Comparison of ENCODE assay signal across 23 cellular contexts in genomic region chr4:38979081-38979480, GRCh38. TPM values are rescaled to one million over a fixed set of nuclear protein-coding genes. Genes with fewer than 3 reads are reported as not detected.
A peak's percentile ranks its signal among the peaks of the same experiment; 100 is the strongest.
DNase-seq lines count a peak whose midpoint lies in the region; ATAC-seq, FAIRE-seq and TF ChIP-seq lines count a peak whose summit lies in the region.
"Had no signal": no experiment of that assay in that cellular context is flagged by ENCODE, and none has a peak within 500 bp of the region (broad histone marks: within the 10 kb centered on the region; RNA-seq: fewer than 3 reads in every experiment).

No MANE protein-coding gene starts in this region.

- FAIRE-seq in D721Med (lab: Jason Lieb, UNC), result no peak
- FAIRE-seq: A549, G401.6, GM12891, K562 had no signal

- H3K79me1 ChIP-seq in neuronal stem cell (ENCODE audit: low read depth, low read length), result no peaks in the 10 kb centered on the region

- H2BK12ac ChIP-seq in neuronal stem cell (ENCODE audit: low read length), result no peak overlapping the region

- peaks cover 6 to 7% of the 10 kb centered on the region in 2 donors for H3K4me1 ChIP-seq in neuronal stem cell (ENCODE audit: control insufficient read depth in 2 of 2, insufficient read depth in 1 of 2, low read depth in 1 of 2, low read length in 2 of 2)
- H3K4me1 ChIP-seq: A549 had no signal

- peak overlapping the region; percentile 50 for H3K18ac ChIP-seq in neuronal stem cell (ENCODE audit: low read length)

- no peak overlapping the region for H2BK5ac ChIP-seq in neuronal stem cell (ENCODE audit: low read length)

- no peak overlapping the region for H3K9ac ChIP-seq in neuronal stem cell (ENCODE audit: low read depth, low read length, poor library complexity)
- H3K9ac ChIP-seq: BLaER1 had no signal

- H3K4me3 Mint-ChIP-seq in activated T-cell treated with anti-CD3 and anti-CD28 coated beads, Interleukin-2, amount 50 U/mL, for 72 hours, result no peak overlapping the region
- H3K4me3 Mint-ChIP-seq in CD4-positive, alpha-beta T cell, result no peak overlapping the region
- H3K4me3 Mint-ChIP-seq: CD14-positive monocyte; CD8-positive, alpha-beta T cell had no signal

- no peak overlapping the region for H4K8ac ChIP-seq in neuronal stem cell (ENCODE audit: low read depth, low read length)

- no peaks in the 10 kb centered on the region for H3K27me3 Mint-ChIP-seq in activated T-cell treated with anti-CD3 and anti-CD28 coated beads, Interleukin-2, amount 50 U/mL, for 72 hours (ENCODE audit: low read depth)
- H3K27me3 Mint-ChIP-seq in CD4-positive, alpha-beta T cell, result no peaks in the 10 kb centered on the region

- H3K36me3 Mint-ChIP-seq in activated T-cell treated with anti-CD3 and anti-CD28 coated beads, Interleukin-2, amount 50 U/mL, for 72 hours (ENCODE audit: insufficient read depth in 2 of 2), result peaks cover 16 to 40% of the 10 kb centered on the region in 2 donors
- H3K36me3 Mint-ChIP-seq in CD4-positive, alpha-beta T cell (ENCODE audit: low read depth), result peaks cover 52% of the 10 kb centered on the region

- CTCF ChIA-PET in CD4-positive, alpha-beta T cell (lab: Charles Lee), result no interaction called here

- no peaks in the 10 kb centered on the region for H3K9me3 Mint-ChIP-seq in activated T-cell treated with anti-CD3 and anti-CD28 coated beads, Interleukin-2, amount 50 U/mL, for 72 hours
- H3K9me3 Mint-ChIP-seq in CD4-positive, alpha-beta T cell, result no peaks in the 10 kb centered on the region
- H3K9me3 Mint-ChIP-seq: CD8-positive, alpha-beta T cell had no signal

- H3K27ac ChIP-seq in neuronal stem cell (replicated peaks; ENCODE audit: low read length), result no peak overlapping the region
- H3K27ac ChIP-seq in CD4-positive, alpha-beta T cell (ENCODE audit: low read depth, low read length), result no peak overlapping the region
- H3K27ac ChIP-seq: 22Rv1, A549, BLaER1, HL-60 had no signal

- WGBS in neuronal stem cell (ENCODE audit: extremely low coverage in 2 of 2, insufficient read length in 2 of 2, insufficient replicate concordance in 1 of 2), 2 donors, result no CpG with 5 or more reads among the region's 4 CpGs

- H3K9me3 ChIP-seq in neuronal stem cell (replicated peaks in 1 of 2; ENCODE audit: control insufficient read depth in 2 of 2, insufficient read depth in 1 of 2, low read depth in 1 of 2, low read length in 2 of 2), result no peaks in the 10 kb centered on the region
- no peaks in the 10 kb centered on the region for H3K9me3 ChIP-seq in CD4-positive, alpha-beta T cell (ENCODE audit: control insufficient read depth, low read length)
- H3K9me3 ChIP-seq: A549, BLaER1, HAP-1 had no signal

- no peak overlapping the region for H2BK120ac ChIP-seq in neuronal stem cell (ENCODE audit: low read depth, low read length)

- DNase-seq in activated T-cell treated with anti-CD3 and anti-CD28 coated beads, Interleukin-2, amount 50 U/mL, for 72 hours, result no peak
- DNase-seq in activated T-cell treated with anti-CD3 and anti-CD28 coated beads for 4 hours, result no peak
- peak; percentile 76 for DNase-seq in cerebellar cortex (ENCODE audit: low spot score)
- no peak for DNase-seq in neuronal stem cell (ENCODE audit: low spot score)
- DNase-seq in D721Med (ENCODE audit: insufficient read length, low spot score), result no peak
- no peak for DNase-seq in germinal center (ENCODE audit: low spot score)
- no peak for DNase-seq in CD4-positive, alpha-beta T cell
- DNase-seq: AML-193; Calu3; CD8-positive, alpha-beta T cell; DMS 273 treated with DMSO at 0.1 percent for 48 hours; DMS53; DND-41; EL had no signal

- H2AK5ac ChIP-seq in neuronal stem cell (ENCODE audit: low read depth, low read length), result no peak overlapping the region

- no peak overlapping the region for H2BK15ac ChIP-seq in neuronal stem cell (ENCODE audit: low read length)

- intact Hi-C loops in CD4-positive, alpha-beta T cell (cut with DNase I, micrococcal nuclease), result no loop called here

- H3K4me3 ChIP-seq in neuronal stem cell (ENCODE audit: low read length in 2 of 2), result no peak overlapping the region
- H3K4me3 ChIP-seq: A549, BLaER1, HAP-1, K562 had no signal

- H4K91ac ChIP-seq in neuronal stem cell (ENCODE audit: low read depth, low read length, poor library complexity), result no peak overlapping the region

- no peak for ATAC-seq in activated T-cell treated with anti-CD3 and anti-CD28 coated beads, Interleukin-2, amount 50 U/mL, for 72 hours (replicated peaks in 1 of 2)
- no peak for ATAC-seq in CD4-positive, alpha-beta T cell (ENCODE audit: poor library complexity)
- ATAC-seq: A549; CD8-positive, alpha-beta T cell; K562 had no signal

- H2AFZ ChIP-seq in neuronal stem cell (ENCODE audit: low read length), result no peak overlapping the region

- peak overlapping the region; percentile 11 for H3K14ac ChIP-seq in neuronal stem cell (ENCODE audit: low read length)

- no peak for TF ChIP-seq CTCF in D721Med (IDR thresholded peaks at IDR 0.05; ENCODE audit: insufficient read depth, missing control alignments)
- TF ChIP-seq CTCF in CD4-positive, alpha-beta T cell (IDR thresholded peaks at IDR 0.05), result no peak

- H3K27me3 ChIP-seq in neuronal stem cell (ENCODE audit: control insufficient read depth in 3 of 3, insufficient read depth in 3 of 3, low read depth in 1 of 3, low read length in 3 of 3), result no peaks in the 10 kb centered on the region
- H3K27me3 ChIP-seq in CD4-positive, alpha-beta T cell (ENCODE audit: control insufficient read depth, insufficient read depth, low read length), result no peaks in the 10 kb centered on the region
- H3K27me3 ChIP-seq: BLaER1 had no signal

- no peak overlapping the region for H3K23ac ChIP-seq in neuronal stem cell (ENCODE audit: low read depth, low read length, poor library complexity)

- POLR2A ChIA-PET in CD4-positive, alpha-beta T cell (lab: Charles Lee), result interaction anchor here (0.6 kb wide), 1 partner anchor 45 kb away, joined by 3 read pairs; no protein-coding TSS in a partner anchor

- no peak overlapping the region for H3K4ac ChIP-seq in neuronal stem cell (ENCODE audit: low read length)

- H3K4me2 ChIP-seq in neuronal stem cell (ENCODE audit: insufficient read depth, low read length, poor library complexity, severe bottlenecking), result no peak overlapping the region
- H3K4me2 ChIP-seq: A549, BLaER1 had no signal

- peak overlapping the region; percentile 25 for H3K27ac Mint-ChIP-seq in activated T-cell treated with anti-CD3 and anti-CD28 coated beads, Interleukin-2, amount 50 U/mL, for 72 hours
- H3K27ac Mint-ChIP-seq in CD4-positive, alpha-beta T cell, result no peak overlapping the region
- H3K27ac Mint-ChIP-seq: CD8-positive, alpha-beta T cell had no signal

- H3K36me3 ChIP-seq in neuronal stem cell (replicated peaks in 1 of 2; ENCODE audit: control insufficient read depth in 2 of 2, insufficient read depth in 2 of 2, low read length in 2 of 2), result no peaks in the 10 kb centered on the region
- H3K36me3 ChIP-seq: BLaER1, HAP-1 had no signal

- peaks cover 52% of the 10 kb centered on the region for H3K4me1 Mint-ChIP-seq in activated T-cell treated with anti-CD3 and anti-CD28 coated beads, Interleukin-2, amount 50 U/mL, for 72 hours (ENCODE audit: low read depth)
- H3K4me1 Mint-ChIP-seq in CD4-positive, alpha-beta T cell (ENCODE audit: low read depth), result peaks cover 18% of the 10 kb centered on the region

RNA-seq across cellular contexts. Expression of gene TMEM156, which starts 53.1 kb away (rescaled TPM):
- 10 to 100 TPM; 37.2 to 56.8 TPM for total RNA-seq in activated T-cell treated with anti-CD3 and anti-CD28 coated beads, Interleukin-2, amount 50 U/mL, for 72 hours
- not detected for polyA plus RNA-seq in neuronal stem cell (2013, experiment 1 of 2)
- polyA plus RNA-seq in neuronal stem cell (2013, experiment 2 of 2), result not detected
- total RNA-seq in CD4-positive, alpha-beta T cell, result 10 to 100 TPM; 18.4 TPM
